In the genomic region with DNA sequence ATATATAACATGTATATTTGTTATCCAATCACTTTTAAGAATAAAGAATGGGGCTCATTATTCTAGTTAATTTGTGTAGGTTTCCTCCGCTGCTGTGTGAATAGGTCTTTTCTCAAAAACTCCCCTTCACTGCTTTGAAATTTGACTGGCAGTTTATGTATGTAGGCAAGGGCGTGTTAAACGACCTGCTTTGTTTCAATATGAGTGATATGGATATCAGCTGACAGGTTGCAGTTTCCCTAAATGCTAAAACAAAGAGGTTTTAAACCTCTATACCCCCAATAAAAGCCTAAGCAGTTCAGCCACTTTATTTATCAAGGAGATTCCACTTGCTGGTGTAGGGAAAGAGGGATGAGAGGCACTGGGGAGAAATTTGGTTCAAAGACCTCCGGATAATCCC, we compare ENCODE assay signal across 2 cellular contexts.
TF ChIP-seq lines count a peak whose summit lies in the region.

No MANE protein-coding gene starts in this region.

TF ChIP-seq in SK-N-SH, 30 proteins besides CTCF, POLR2A, EP300 and RAD21 (continued from another document):
- TF ChIP-seq, protein P1, sequence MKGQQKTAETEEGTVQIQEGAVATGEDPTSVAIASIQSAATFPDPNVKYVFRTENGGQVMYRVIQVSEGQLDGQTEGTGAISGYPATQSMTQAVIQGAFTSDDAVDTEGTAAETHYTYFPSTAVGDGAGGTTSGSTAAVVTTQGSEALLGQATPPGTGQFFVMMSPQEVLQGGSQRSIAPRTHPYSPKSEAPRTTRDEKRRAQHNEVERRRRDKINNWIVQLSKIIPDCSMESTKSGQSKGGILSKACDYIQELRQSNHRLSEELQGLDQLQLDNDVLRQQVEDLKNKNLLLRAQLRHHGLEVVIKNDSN (IDR thresholded peaks at IDR 0.05; ENCODE audit: borderline replicate concordance, low read depth), result no peak
- TF ChIP-seq YY1 (IDR thresholded peaks at IDR 0.05; ENCODE audit: low read depth), result no peak
- TF ChIP-seq, protein P2, sequence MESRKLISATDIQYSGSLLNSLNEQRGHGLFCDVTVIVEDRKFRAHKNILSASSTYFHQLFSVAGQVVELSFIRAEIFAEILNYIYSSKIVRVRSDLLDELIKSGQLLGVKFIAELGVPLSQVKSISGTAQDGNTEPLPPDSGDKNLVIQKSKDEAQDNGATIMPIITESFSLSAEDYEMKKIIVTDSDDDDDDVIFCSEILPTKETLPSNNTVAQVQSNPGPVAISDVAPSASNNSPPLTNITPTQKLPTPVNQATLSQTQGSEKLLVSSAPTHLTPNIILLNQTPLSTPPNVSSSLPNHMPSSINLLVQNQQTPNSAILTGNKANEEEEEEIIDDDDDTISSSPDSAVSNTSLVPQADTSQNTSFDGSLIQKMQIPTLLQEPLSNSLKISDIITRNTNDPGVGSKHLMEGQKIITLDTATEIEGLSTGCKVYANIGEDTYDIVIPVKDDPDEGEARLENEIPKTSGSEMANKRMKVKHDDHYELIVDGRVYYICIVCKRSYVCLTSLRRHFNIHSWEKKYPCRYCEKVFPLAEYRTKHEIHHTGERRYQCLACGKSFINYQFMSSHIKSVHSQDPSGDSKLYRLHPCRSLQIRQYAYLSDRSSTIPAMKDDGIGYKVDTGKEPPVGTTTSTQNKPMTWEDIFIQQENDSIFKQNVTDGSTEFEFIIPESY (IDR thresholded peaks at IDR 0.05; ENCODE audit: borderline replicate concordance, low read depth), result no peak
- TF ChIP-seq, protein P3, sequence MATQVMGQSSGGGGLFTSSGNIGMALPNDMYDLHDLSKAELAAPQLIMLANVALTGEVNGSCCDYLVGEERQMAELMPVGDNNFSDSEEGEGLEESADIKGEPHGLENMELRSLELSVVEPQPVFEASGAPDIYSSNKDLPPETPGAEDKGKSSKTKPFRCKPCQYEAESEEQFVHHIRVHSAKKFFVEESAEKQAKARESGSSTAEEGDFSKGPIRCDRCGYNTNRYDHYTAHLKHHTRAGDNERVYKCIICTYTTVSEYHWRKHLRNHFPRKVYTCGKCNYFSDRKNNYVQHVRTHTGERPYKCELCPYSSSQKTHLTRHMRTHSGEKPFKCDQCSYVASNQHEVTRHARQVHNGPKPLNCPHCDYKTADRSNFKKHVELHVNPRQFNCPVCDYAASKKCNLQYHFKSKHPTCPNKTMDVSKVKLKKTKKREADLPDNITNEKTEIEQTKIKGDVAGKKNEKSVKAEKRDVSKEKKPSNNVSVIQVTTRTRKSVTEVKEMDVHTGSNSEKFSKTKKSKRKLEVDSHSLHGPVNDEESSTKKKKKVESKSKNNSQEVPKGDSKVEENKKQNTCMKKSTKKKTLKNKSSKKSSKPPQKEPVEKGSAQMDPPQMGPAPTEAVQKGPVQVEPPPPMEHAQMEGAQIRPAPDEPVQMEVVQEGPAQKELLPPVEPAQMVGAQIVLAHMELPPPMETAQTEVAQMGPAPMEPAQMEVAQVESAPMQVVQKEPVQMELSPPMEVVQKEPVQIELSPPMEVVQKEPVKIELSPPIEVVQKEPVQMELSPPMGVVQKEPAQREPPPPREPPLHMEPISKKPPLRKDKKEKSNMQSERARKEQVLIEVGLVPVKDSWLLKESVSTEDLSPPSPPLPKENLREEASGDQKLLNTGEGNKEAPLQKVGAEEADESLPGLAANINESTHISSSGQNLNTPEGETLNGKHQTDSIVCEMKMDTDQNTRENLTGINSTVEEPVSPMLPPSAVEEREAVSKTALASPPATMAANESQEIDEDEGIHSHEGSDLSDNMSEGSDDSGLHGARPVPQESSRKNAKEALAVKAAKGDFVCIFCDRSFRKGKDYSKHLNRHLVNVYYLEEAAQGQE (IDR thresholded peaks at IDR 0.05; ENCODE audit: low read depth, low read length), result no peak
- no peak for TF ChIP-seq MEF2A (IDR thresholded peaks at IDR 0.05; ENCODE audit: borderline replicate concordance, low read depth)
- no peak for TF ChIP-seq ELF1 (IDR thresholded peaks at IDR 0.05)
- TF ChIP-seq RFX5 (IDR thresholded peaks at IDR 0.05; ENCODE audit: low read length), result no peak

TF ChIP-seq in HepG2, 621 proteins besides CTCF, POLR2A, EP300 and RAD21 (continued from another document):
- TF ChIP-seq, protein P2 (CRISPR knock-in tag; IDR thresholded peaks at IDR 0.05), result no peak
TF ChIP-seq in HepG2: peak in this region for 0.
